Comparison of ENCODE assay signal across 8 cellular contexts in genomic region chr3:150371741-150372254, GRCh38. TPM values are rescaled to one million over a fixed set of nuclear protein-coding genes. Genes with fewer than 3 reads are reported as not detected.
DNase-seq lines count a peak whose midpoint lies in the region; ATAC-seq and TF ChIP-seq lines count a peak whose summit lies in the region.

No MANE protein-coding gene starts in this region.

- no peak overlapping the region for H3K4me3 ChIP-seq in endodermal cell (ENCODE audit: low read length)

- DNase-seq in AG20443 (ENCODE audit: low spot score), result peak; percentile 75
- DNase-seq in NCI-H446 (lab: John Stamatoyannopoulos, UW), result peak; percentile 67 to 85
- no peak for DNase-seq in endodermal cell
- DNase-seq in middle frontal gyrus (ENCODE audit: extremely low spot score, low spot score), result peak; percentile 37
- DNase-seq in activated effector memory CD4-positive, alpha-beta T cell treated with Interleukin-2 at 50 U/mL for 16 hours, result no peak
- no peak for DNase-seq in natural killer cell treated with Interleukin-12 subunit alpha and Interleukin-12 subunit beta and Interleukin-15 and Interleukin-18, amount 100 ng/mL, for 72 hours (ENCODE audit: low spot score)

- no peaks in the 10 kb centered on the region for H3K9me3 Mint-ChIP-seq in endodermal cell
- H3K9me3 Mint-ChIP-seq in natural killer cell treated with Interleukin-12 subunit alpha and Interleukin-12 subunit beta and Interleukin-15 and Interleukin-18, amount 100 ng/mL, for 72 hours, result no peaks in the 10 kb centered on the region

- WGBS in endodermal cell (ENCODE audit: insufficient coverage in 1 of 2, insufficient read length in 1 of 2), 2 experiments, result 66 to 84% methylated on average over 4 to 6 of the region's 6 CpGs

- no peak for ATAC-seq in HG02623 (IDR thresholded peaks at IDR 0.05; ENCODE audit: unreplicated experiment)
- no peak for ATAC-seq in GM19467 (IDR thresholded peaks at IDR 0.05; ENCODE audit: unreplicated experiment)
- no peak for ATAC-seq in natural killer cell treated with Interleukin-12 subunit alpha and Interleukin-12 subunit beta and Interleukin-15 and Interleukin-18, amount 100 ng/mL, for 72 hours

- no peak overlapping the region for H3K27ac Mint-ChIP-seq in endodermal cell
- no peak overlapping the region for H3K27ac Mint-ChIP-seq in natural killer cell treated with Interleukin-12 subunit alpha and Interleukin-12 subunit beta and Interleukin-15 and Interleukin-18, amount 100 ng/mL, for 72 hours

- H3K9me3 ChIP-seq in endodermal cell (ENCODE audit: control insufficient read depth, low read length), result no peaks in the 10 kb centered on the region

- H3K4me3 Mint-ChIP-seq in endodermal cell, result no peak overlapping the region
- no peak overlapping the region for H3K4me3 Mint-ChIP-seq in natural killer cell treated with Interleukin-12 subunit alpha and Interleukin-12 subunit beta and Interleukin-15 and Interleukin-18, amount 100 ng/mL, for 72 hours

- H3K27me3 Mint-ChIP-seq in endodermal cell (ENCODE audit: insufficient read depth), result no peaks in the 10 kb centered on the region
- peaks cover 0 to 11% of the 10 kb centered on the region in 2 donors for H3K27me3 Mint-ChIP-seq in natural killer cell treated with Interleukin-12 subunit alpha and Interleukin-12 subunit beta and Interleukin-15 and Interleukin-18, amount 100 ng/mL, for 72 hours

- TF ChIP-seq CTCF in endodermal cell (conservative IDR thresholded peaks at IDR 0.05), result no peak

- no peak overlapping the region for H3K9ac ChIP-seq in endodermal cell (ENCODE audit: extremely low read depth, low read length, poor library complexity, severe bottlenecking)

- H3K36me3 ChIP-seq in endodermal cell (ENCODE audit: control insufficient read depth, insufficient read depth, low read length), result no peaks in the 10 kb centered on the region

- H3K27ac ChIP-seq in endodermal cell (ENCODE audit: low read depth, low read length), result peak overlapping the region; percentile 45

- peaks cover 21% of the 10 kb centered on the region for H3K4me1 Mint-ChIP-seq in endodermal cell
- H3K4me1 Mint-ChIP-seq in natural killer cell treated with Interleukin-12 subunit alpha and Interleukin-12 subunit beta and Interleukin-15 and Interleukin-18, amount 100 ng/mL, for 72 hours (ENCODE audit: low read depth in 2 of 2), result peaks cover 4 to 6% of the 10 kb centered on the region in 2 donors

- no peaks in the 10 kb centered on the region for H3K36me3 Mint-ChIP-seq in endodermal cell (ENCODE audit: low read depth)
- no peaks in the 10 kb centered on the region for H3K36me3 Mint-ChIP-seq in natural killer cell treated with Interleukin-12 subunit alpha and Interleukin-12 subunit beta and Interleukin-15 and Interleukin-18, amount 100 ng/mL, for 72 hours

- peaks cover 2% of the 10 kb centered on the region for H3K4me1 ChIP-seq in endodermal cell (ENCODE audit: control insufficient read depth, insufficient read depth, low read length)

- H3K27me3 ChIP-seq in endodermal cell (ENCODE audit: control insufficient read depth, insufficient read depth, low read length, poor library complexity, severe bottlenecking), result no peaks in the 10 kb centered on the region

RNA-seq across cellular contexts. Expression of gene TSC22D2, which starts 36.3 kb away (rescaled TPM):
- total RNA-seq in endodermal cell, result 10 to 100 TPM; 25.6 to 29.1 TPM
- polyA plus RNA-seq in endodermal cell (2013, experiment 1 of 2), result 29.5 TPM
- polyA plus RNA-seq in endodermal cell (2013, experiment 2 of 2), result 30.2 TPM
- 10 to 100 TPM; 18.7 to 23.7 TPM for total RNA-seq in natural killer cell treated with Interleukin-12 subunit alpha and Interleukin-12 subunit beta and Interleukin-15 and Interleukin-18, amount 100 ng/mL, for 72 hours

Comparison
In these comparisons a context has a peak if more than half of its experiments do, and no peak if none do; other contexts are left out.
1. DNase-seq: peak in AG20443 (single experiment), NCI-H446 (2 of 2) and middle frontal gyrus (single experiment); none in endodermal cell (single experiment), activated effector memory CD4-positive, alpha-beta T cell treated with Interleukin-2 at 50 U/mL for 16 hours (single experiment) and natural killer cell treated with Interleukin-12 subunit alpha and Interleukin-12 subunit beta and Interleukin-15 and Interleukin-18, amount 100 ng/mL, for 72 hours (single experiment).